24 cellular contexts compared by ENCODE assay signal in genomic region chr3:137438561-137438960, GRCh38.
"Had no signal": no experiment of that assay in that cellular context is flagged by ENCODE, and none has a peak within 500 bp of the region (broad histone marks: within the 10 kb centered on the region; RNA-seq: fewer than 3 reads in every experiment).

No MANE protein-coding gene starts in this region.

- H3K27ac ChIP-seq: neutrophil, pancreas, prostate gland, right lobe of liver, sigmoid colon, stomach, thoracic aorta, thyroid gland, tibial nerve, upper lobe of left lung, vagina had no signal

- H3K4me3 ChIP-seq: pancreas, prostate gland, right lobe of liver, sigmoid colon, stomach, thoracic aorta, thyroid gland, tibial nerve, upper lobe of left lung, vagina had no signal

- DNase-seq: naive thymus-derived CD8-positive, alpha-beta T cell; nephron progenitor cell; nucleus accumbens; pancreas; retina; right cardiac atrium; right lobe of liver; sigmoid colon; small intestine; stimulated activated CD4-positive, alpha-beta T cell treated with anti-CD3 and anti-CD28 coated beads, Interleukin-15, amount 100 ng/mL, for 24 hours; stimulated activated CD4-positive, alpha-beta T cell treated with anti-CD3 and anti-CD28 coated beads, Interleukin-2, amount 100 ng/mL, for 24 hours; stimulated activated CD4-positive, alpha-beta T cell treated with anti-CD3 and anti-CD28 coated beads, Interleukin-2, amount 100 ng/mL, for 48 hours; stimulated activated CD4-positive, alpha-beta T cell treated with anti-CD3 and anti-CD28 coated beads, Interleukin-4, amount 100 ng/mL, for 24 hours; stimulated activated naive B cell treated with anti-CD40 and anti-IgM and Interleukin-4, amounts not matched to agents 10 μg/mL and 1 μg/mL and 100 μg/mL, for 72 hours; stimulated activated naive CD4-positive, alpha-beta T cell treated with Interleukin-2 at 50 U/mL for 16 hours; stomach; thyroid gland; trophoblast cell; upper lobe of left lung had no signal

- H3K4me1 ChIP-seq: pancreas, prostate gland, right lobe of liver, sigmoid colon, stomach, thyroid gland, tibial nerve, upper lobe of left lung, vagina had no signal

- H3K9me3 ChIP-seq: neutrophil, pancreas, prostate gland, right lobe of liver, sigmoid colon, stomach, thoracic aorta, thyroid gland, tibial nerve, upper lobe of left lung, vagina had no signal

- H3K36me3 ChIP-seq: neutrophil, pancreas, prostate gland, right lobe of liver, sigmoid colon, stomach, thoracic aorta, thyroid gland, tibial nerve, upper lobe of left lung, vagina had no signal

- H3K27me3 ChIP-seq: neutrophil, pancreas, right lobe of liver, sigmoid colon, stomach, thyroid gland, tibial nerve, upper lobe of left lung, vagina had no signal
